Comparison of ENCODE assay signal across 17 cellular contexts in genomic region chr14:67665886-67666285, GRCh38. TPM values are rescaled to one million over a fixed set of nuclear protein-coding genes. Genes with fewer than 3 reads are reported as not detected.
A peak's percentile ranks its signal among the peaks of the same experiment; 100 is the strongest.
DNase-seq lines count a peak whose midpoint lies in the region; ATAC-seq and TF ChIP-seq lines count a peak whose summit lies in the region.
"Had no signal": no experiment of that assay in that cellular context is flagged by ENCODE, and none has a peak within 500 bp of the region (broad histone marks: within the 10 kb centered on the region; RNA-seq: fewer than 3 reads in every experiment).

No MANE protein-coding gene starts in this region.

- H3K27ac Mint-ChIP-seq in central memory CD8-positive, alpha-beta T cell (ENCODE audit: low read depth), result peak overlapping the region; percentile 20

- no peaks in the 10 kb centered on the region for H3K27me3 Mint-ChIP-seq in central memory CD8-positive, alpha-beta T cell

- H3K9me3 ChIP-seq in body of pancreas, result no peaks in the 10 kb centered on the region
- H3K9me3 ChIP-seq in vagina, result no peaks in the 10 kb centered on the region
- H3K9me3 ChIP-seq: Peyer's patch had no signal

- H3K36me3 Mint-ChIP-seq in central memory CD8-positive, alpha-beta T cell (ENCODE audit: insufficient read depth), result peaks cover 8% of the 10 kb centered on the region

- DNase-seq in AG08395 (ENCODE audit: low spot score), result peak; percentile 52
- DNase-seq in HCEC 1CT, result peak; percentile 44
- no peak for DNase-seq in central memory CD8-positive, alpha-beta T cell (ENCODE audit: low spot score in 2 of 2)
- peak; percentile 3 for DNase-seq in kidney glomerular epithelial cell (lab: John Stamatoyannopoulos, UW)
- no peak for DNase-seq in DMS153 treated with DMSO at 0.1 percent for 48 hours (lab: John Stamatoyannopoulos, UW; ENCODE audit: unreplicated experiment)
- DNase-seq in body of pancreas, result no peak
- DNase-seq in vagina (ENCODE audit: extremely low spot score in 2 of 2), result no peak
- DNase-seq in DMS 273 treated with DMSO at 0.1 percent for 48 hours (lab: John Stamatoyannopoulos, UW), result no peak
- DNase-seq: activated CD4-positive, alpha-beta T cell treated with anti-CD3 and anti-CD28 coated beads, Interleukin-2, amount 50 U/mL, for 48 hours; AML-193; DND-41; midbrain; NCI-H146; NCI-H524; Peyer's patch had no signal

- H3K27me3 ChIP-seq in body of pancreas, result no peaks in the 10 kb centered on the region
- H3K27me3 ChIP-seq in vagina, result no peaks in the 10 kb centered on the region
- H3K27me3 ChIP-seq: Peyer's patch had no signal

- no peaks in the 10 kb centered on the region for H3K36me3 ChIP-seq in body of pancreas (replicated peaks in 1 of 2; ENCODE audit: insufficient read depth in 1 of 2, low read depth in 2 of 2)
- no peaks in the 10 kb centered on the region for H3K36me3 ChIP-seq in vagina

- no peak for ATAC-seq in central memory CD8-positive, alpha-beta T cell (replicated peaks; ENCODE audit: extremely low read depth, poor library complexity, severe bottlenecking)
- no peak for ATAC-seq in body of pancreas

- no peak overlapping the region for H3K4me3 Mint-ChIP-seq in central memory CD8-positive, alpha-beta T cell

- TF ChIP-seq POLR2A in body of pancreas (IDR thresholded peaks at IDR 0.05), result no peak
- no peak for TF ChIP-seq POLR2A in vagina (IDR thresholded peaks at IDR 0.05)

- H3K27ac ChIP-seq in body of pancreas (no peak overlapping the region), vagina (no peak overlapping the region)
- H3K27ac ChIP-seq: Peyer's patch had no signal

- no peak overlapping the region for H3K4me3 ChIP-seq in body of pancreas
- no peak overlapping the region for H3K4me3 ChIP-seq in vagina
- H3K4me3 ChIP-seq: Peyer's patch had no signal

- peaks cover 15% of the 10 kb centered on the region for H3K4me1 ChIP-seq in body of pancreas
- peaks cover 5% of the 10 kb centered on the region for H3K4me1 ChIP-seq in vagina

- no peaks in the 10 kb centered on the region for H3K9me3 Mint-ChIP-seq in central memory CD8-positive, alpha-beta T cell

- peaks cover 52% of the 10 kb centered on the region for H3K4me1 Mint-ChIP-seq in central memory CD8-positive, alpha-beta T cell

- 69 to 82% methylated on average over 3 of the region's 3 CpGs for WGBS in body of pancreas, 2 donors

- TF ChIP-seq CTCF in body of pancreas (IDR thresholded peaks at IDR 0.05), result no peak
- TF ChIP-seq CTCF in vagina (IDR thresholded peaks at IDR 0.05), result no peak

- intact Hi-C loops in body of pancreas (cut with DNase I) (no loop called here), vagina (cut with DNase I) (loop anchor here (5.0 kb wide), 1 partner anchor 44 kb away; no protein-coding TSS in a partner anchor)

RNA-seq across cellular contexts. Expression of gene VTI1B, which starts 8.5 kb away (rescaled TPM):
- 10 to 100 TPM; 24.4 to 41.2 TPM for total RNA-seq in body of pancreas
- 62.1 TPM for total RNA-seq in vagina

RNA-seq across cellular contexts. Expression of gene RDH11, which starts 29.7 kb away (rescaled TPM):
- 10 to 100 TPM; 19.4 to 26.2 TPM for total RNA-seq in body of pancreas
- 44.0 TPM for total RNA-seq in vagina

RNA-seq across cellular contexts. Expression of gene RDH12, which starts 35.8 kb away (rescaled TPM):
- total RNA-seq in body of pancreas (1 to 10 TPM; 2.0 to 3.6 TPM), vagina (15.0 TPM)
- total RNA-seq: epithelial cell of proximal tubule, Peyer's patch, urinary bladder had no signal

RNA-seq across cellular contexts. Expression of gene ARG2, which starts 46.2 kb away (rescaled TPM):
- total RNA-seq in body of pancreas (1 to 10 TPM; 3.6 to 4.6 TPM), vagina (14.2 TPM)

Comparison
In these comparisons a context has a peak if more than half of its experiments do, and no peak if none do; other contexts are left out.
1. DNase-seq: peak in AG08395 (single experiment), HCEC 1CT (single experiment) and kidney glomerular epithelial cell (single experiment); none in central memory CD8-positive, alpha-beta T cell (0 of 2), DMS153 treated with DMSO at 0.1 percent for 48 hours (single experiment), body of pancreas (0 of 4), vagina (0 of 2) and DMS 273 treated with DMSO at 0.1 percent for 48 hours (single experiment).